8 cellular contexts compared by ENCODE assay signal in genomic region chr18:54357082-54357659, GRCh38. TPM values are rescaled to one million over a fixed set of nuclear protein-coding genes. Genes with fewer than 3 reads are reported as not detected.
A peak's percentile ranks its signal among the peaks of the same experiment; 100 is the strongest.
DNase-seq lines count a peak whose midpoint lies in the region; ATAC-seq and TF ChIP-seq lines count a peak whose summit lies in the region.

No MANE protein-coding gene starts in this region.

- ATAC-seq in HG03066 (IDR thresholded peaks at IDR 0.05; ENCODE audit: low read depth, unreplicated experiment) = peak; percentile 1

- H3K79me2 ChIP-seq in SK-N-SH (ENCODE audit: insufficient read depth) (peaks cover 17% of the 10 kb centered on the region), osteoblast (ENCODE audit: insufficient read depth, low read length) (peaks cover 19% of the 10 kb centered on the region)

- 5% methylated on average over 10 of the region's 15 CpGs for WGBS in SK-N-SH (ENCODE audit: low lambda C conversion rate)
- WGBS in esophagus squamous epithelium, 2 donors = 2 to 5% methylated on average over 11 to 15 of the region's 15 CpGs

- no peaks in the 10 kb centered on the region for H3K27me3 ChIP-seq in SK-N-SH (ENCODE audit: insufficient read depth)
- H3K27me3 ChIP-seq in esophagus squamous epithelium = no peaks in the 10 kb centered on the region
- no peaks in the 10 kb centered on the region for H3K27me3 ChIP-seq in osteoblast (ENCODE audit: insufficient read depth, low read length)

- H3K4me3 ChIP-seq in SK-N-SH (ENCODE audit: low read depth in 2 of 2, low read length in 1 of 2) = peak overlapping the region; percentile 66 to 84
- peak overlapping the region; percentile 56 to 89 (median 76) for H3K4me3 ChIP-seq in esophagus squamous epithelium
- peak overlapping the region; percentile 95 for H3K4me3 ChIP-seq in osteoblast (ENCODE audit: insufficient read depth, low read length)

- no peaks in the 10 kb centered on the region; a peak in 2 of 4 replicates for H3K4me1 ChIP-seq in SK-N-SH (ENCODE audit: control insufficient read depth in 1 of 2, insufficient read depth in 2 of 2, low read depth in 1 of 2, low read length in 1 of 2)
- peaks cover 0 to 17% (median 3%) of the 10 kb centered on the region in 3 donors for H3K4me1 ChIP-seq in esophagus squamous epithelium
- H3K4me1 ChIP-seq in osteoblast (ENCODE audit: insufficient read depth, low read length) = peaks cover 3% of the 10 kb centered on the region

- H3K9me2 ChIP-seq in SK-N-SH = no peaks in the 10 kb centered on the region

- peak overlapping the region; percentile 58 to 93 for H3K27ac ChIP-seq in SK-N-SH (ENCODE audit: low read depth in 2 of 2, low read length in 1 of 2)
- peak overlapping the region; percentile 72 to 77 (median 74) for H3K27ac ChIP-seq in esophagus squamous epithelium
- H3K27ac ChIP-seq in osteoblast (ENCODE audit: low read depth, low read length) = peak overlapping the region; percentile 65

- peaks cover 14% of the 10 kb centered on the region for H3K4me1 Mint-ChIP-seq in activated T-cell treated with anti-CD3 and anti-CD28 coated beads, Interleukin-2, amount 50 U/mL, for 24 hours (ENCODE audit: low read depth)

- POLR2A ChIA-PET in SK-N-SH (lab: Yijun Ruan, JAX) = interaction anchor here (0.7 to 1.7 kb wide), 3 partner anchors 69 to 1371 kb away, joined by 3 to 7 read pairs (median 4); partner anchors contain the start of gene POLI

- DNase-seq in activated T-cell treated with anti-CD3 and anti-CD28 coated beads, Interleukin-2, amount 50 U/mL, for 24 hours = no peak
- DNase-seq in activated T-cell treated with anti-CD3 and anti-CD28 coated beads, Interleukin-2, amount 50 U/mL, for 1 hour = no peak
- DNase-seq in SK-N-SH (no peak), esophagus squamous epithelium (lab: John Stamatoyannopoulos, UW) (no peak), osteoblast (ENCODE audit: insufficient read length, low spot score, missing footprints) (no peak), H4 (ENCODE audit: low spot score) (no peak)
- DNase-seq in stimulated activated CD4-positive, alpha-beta T cell treated with anti-CD3 and anti-CD28 coated beads, Interleukin-2, amount 100 ng/mL, for 48 hours = no peak

- H3K27me3 Mint-ChIP-seq in activated T-cell treated with anti-CD3 and anti-CD28 coated beads, Interleukin-2, amount 50 U/mL, for 24 hours = peaks cover 5% of the 10 kb centered on the region

- no peak for TF ChIP-seq POLR2A in esophagus squamous epithelium (IDR thresholded peaks at IDR 0.05)

- H3K4me3 Mint-ChIP-seq in activated T-cell treated with anti-CD3 and anti-CD28 coated beads, Interleukin-2, amount 50 U/mL, for 24 hours = peak overlapping the region; percentile 100

- peak overlapping the region; percentile 97 for H3K27ac Mint-ChIP-seq in activated T-cell treated with anti-CD3 and anti-CD28 coated beads, Interleukin-2, amount 50 U/mL, for 24 hours

- H3K9me3 Mint-ChIP-seq in activated T-cell treated with anti-CD3 and anti-CD28 coated beads, Interleukin-2, amount 50 U/mL, for 24 hours = no peaks in the 10 kb centered on the region

- H4K20me1 ChIP-seq in SK-N-SH (ENCODE audit: insufficient read depth) (no peaks in the 10 kb centered on the region), osteoblast (ENCODE audit: insufficient read depth, low read length) (no peaks in the 10 kb centered on the region)

- peak overlapping the region; percentile 79 for H3K4me2 ChIP-seq in SK-N-SH
- H3K4me2 ChIP-seq in osteoblast (ENCODE audit: insufficient read depth, low read length) = peak overlapping the region; percentile 97

- peak overlapping the region; percentile 98 for H2AFZ ChIP-seq in SK-N-SH (ENCODE audit: low read depth)
- H2AFZ ChIP-seq in osteoblast (ENCODE audit: low read length) = peak overlapping the region; percentile 99

- H3K9ac ChIP-seq in SK-N-SH = peak overlapping the region; percentile 73

- H3K36me3 Mint-ChIP-seq in activated T-cell treated with anti-CD3 and anti-CD28 coated beads, Interleukin-2, amount 50 U/mL, for 24 hours (ENCODE audit: low read depth) = peaks cover 21% of the 10 kb centered on the region

- no peak for TF ChIP-seq EP300 in SK-N-SH (IDR thresholded peaks at IDR 0.05; ENCODE audit: borderline replicate concordance in 1 of 2, low read depth in 1 of 2, low read length in 1 of 2)

- H3K36me3 ChIP-seq in SK-N-SH (replicated peaks in 1 of 2; ENCODE audit: control insufficient read depth in 1 of 2, insufficient read depth in 2 of 2, low read length in 1 of 2) (peaks cover 0 to 11% of the 10 kb centered on the region in 2 experiments), esophagus squamous epithelium (no peaks in the 10 kb centered on the region), osteoblast (ENCODE audit: insufficient read depth, low read length) (peaks cover 6% of the 10 kb centered on the region)

- intact Hi-C loops in esophagus squamous epithelium (cut with DNase I) = no loop called here

- H3F3A ChIP-seq in SK-N-SH (replicated peaks; ENCODE audit: insufficient read depth) = peaks cover 5% of the 10 kb centered on the region

- CTCF ChIA-PET in SK-N-SH (lab: Yijun Ruan, JAX) = interaction anchor here (1.0 to 3.5 kb wide), 12 partner anchors 11 to 767 kb away, joined by 3 to 12 read pairs (median 4); no protein-coding TSS in a partner anchor

- TF ChIP-seq CTCF in SK-N-SH (IDR thresholded peaks at IDR 0.05) (no peak), esophagus squamous epithelium (IDR thresholded peaks at IDR 0.05) (no peak), osteoblast (IDR thresholded peaks at IDR 0.05; ENCODE audit: extremely low read depth, low read depth, low read length) (no peak)

- TF ChIP-seq RAD21 in SK-N-SH (IDR thresholded peaks at IDR 0.05; ENCODE audit: low read length) = no peak

- H3K9me3 ChIP-seq in SK-N-SH (no peaks in the 10 kb centered on the region), esophagus squamous epithelium (no peaks in the 10 kb centered on the region), osteoblast (ENCODE audit: low read depth, low read length) (no peaks in the 10 kb centered on the region)

TF ChIP-seq in SK-N-SH, 30 proteins besides CTCF, POLR2A, EP300 and RAD21:
- TF ChIP-seq FOXJ3 (CRISPR knock-in tag; IDR thresholded peaks at IDR 0.05) (no peak), TCF12 (IDR thresholded peaks at IDR 0.05) (no peak), PBX3 (IDR thresholded peaks at IDR 0.05) (no peak), JUND (IDR thresholded peaks at IDR 0.05) (no peak)
- TF ChIP-seq, protein P1, sequence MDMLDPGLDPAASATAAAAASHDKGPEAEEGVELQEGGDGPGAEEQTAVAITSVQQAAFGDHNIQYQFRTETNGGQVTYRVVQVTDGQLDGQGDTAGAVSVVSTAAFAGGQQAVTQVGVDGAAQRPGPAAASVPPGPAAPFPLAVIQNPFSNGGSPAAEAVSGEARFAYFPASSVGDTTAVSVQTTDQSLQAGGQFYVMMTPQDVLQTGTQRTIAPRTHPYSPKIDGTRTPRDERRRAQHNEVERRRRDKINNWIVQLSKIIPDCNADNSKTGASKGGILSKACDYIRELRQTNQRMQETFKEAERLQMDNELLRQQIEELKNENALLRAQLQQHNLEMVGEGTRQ (IDR thresholded peaks at IDR 0.05; ENCODE audit: borderline replicate concordance, low read depth, low read length) = no peak

RNA-seq across cellular contexts. Expression of gene STARD6, which starts 0.5 kb away (rescaled TPM):
- polyA plus RNA-seq in SK-N-SH (2012; rRNA removed) = not detected in 2 replicates
- 0.01 and 0.12 TPM in 2 replicates for polyA plus RNA-seq in SK-N-SH (2012; cell fraction: cytosol; rRNA removed)
- polyA plus RNA-seq in SK-N-SH (2012; cell fraction: nucleus; rRNA removed) = not detected in 2 replicates
- total RNA-seq in esophagus squamous epithelium (not detected), osteoblast (not detected in 2 replicates)
- not detected in 2 replicates for total RNA-seq in H4 (2014; rRNA removed; shearing (Covaris generic))

RNA-seq across cellular contexts. Expression of gene C18orf54, which starts 0.5 kb away (rescaled TPM):
- polyA plus RNA-seq in SK-N-SH (2012; rRNA removed) = 0.68 and 0.76 TPM in 2 replicates
- 1.4 TPM in 2 replicates for polyA plus RNA-seq in SK-N-SH (2012; cell fraction: cytosol; rRNA removed)
- polyA plus RNA-seq in SK-N-SH (2012; cell fraction: nucleus; rRNA removed) = 0.41 and 1.0 TPM in 2 replicates
- total RNA-seq in esophagus squamous epithelium = 1 to 10 TPM in 3 of 4 donors, under 1 TPM in 1; 0.34 to 1.7 (median 1.5) TPM
- 1.8 TPM in 2 replicates for total RNA-seq in osteoblast
- total RNA-seq in H4 (2014; rRNA removed; shearing (Covaris generic)) = 2.5 and 4.4 TPM in 2 replicates
